ENCODE assay signal across 11 cellular contexts in the genomic region with DNA sequence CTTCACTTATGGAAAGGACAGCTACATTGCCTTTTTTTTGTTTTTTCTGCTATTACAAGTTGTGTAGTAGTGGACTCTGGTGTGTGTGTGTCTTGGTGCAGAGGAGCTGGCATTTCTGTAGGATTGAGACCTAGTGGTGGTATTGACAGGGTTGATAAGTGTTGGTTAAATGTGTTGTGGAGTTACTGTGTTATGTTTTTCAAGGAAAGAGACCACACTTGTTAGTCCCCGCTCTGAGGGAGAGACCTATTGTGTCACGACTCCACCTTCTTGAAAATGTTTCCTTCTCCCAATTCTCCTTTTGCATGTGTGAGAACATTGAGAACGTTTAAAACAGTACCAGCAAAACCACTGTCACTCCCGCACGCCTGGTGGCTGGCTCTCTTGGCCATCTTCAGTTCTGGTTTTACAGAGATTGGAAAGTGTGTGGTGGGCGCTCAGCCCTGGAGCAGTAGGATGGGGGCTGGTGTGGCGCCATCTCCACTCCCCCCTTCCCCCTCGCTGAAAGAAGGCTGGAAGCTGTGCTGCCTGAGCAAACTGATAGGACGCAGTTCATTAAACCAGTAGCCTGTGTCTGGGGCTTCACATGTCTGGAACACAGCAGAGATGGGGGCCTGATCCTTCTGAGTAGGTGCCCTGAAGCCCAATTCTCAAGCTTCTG. TPM values are rescaled to one million over a fixed set of nuclear protein-coding genes. Genes with fewer than 3 reads are reported as not detected.
DNase-seq lines count a peak whose midpoint lies in the region; ATAC-seq and TF ChIP-seq lines count a peak whose summit lies in the region.
"Had no signal": no experiment of that assay in that cellular context is flagged by ENCODE, and none has a peak within 500 bp of the region (broad histone marks: within the 10 kb centered on the region; RNA-seq: fewer than 3 reads in every experiment).

No MANE protein-coding gene starts in this region.

- no peaks in the 10 kb centered on the region for H3K9me2 ChIP-seq in Karpas-422 (replicated peaks; ENCODE audit: insufficient read depth, low read length)

- intact Hi-C loops in CD8-positive, alpha-beta T cell (cut with DNase I, micrococcal nuclease): no loop called here

- H3K27me3 Mint-ChIP-seq in CD8-positive, alpha-beta T cell (ENCODE audit: low read depth): no peaks in the 10 kb centered on the region
- no peaks in the 10 kb centered on the region for H3K27me3 Mint-ChIP-seq in activated naive CD8-positive, alpha-beta T cell treated with anti-CD3 and anti-CD28 coated beads, Interleukin-2, amount 50 U/mL, for 24 hours

- no peak for DNase-seq in CD8-positive, alpha-beta T cell
- DNase-seq in Karpas-422 (no peak), osteoblast (ENCODE audit: insufficient read length, low spot score, missing footprints) (peak; percentile 58), NCI-H2227 (lab: John Stamatoyannopoulos, UW; ENCODE audit: unreplicated experiment) (no peak)
- no peak for DNase-seq in activated naive CD8-positive, alpha-beta T cell treated with anti-CD3 and anti-CD28 coated beads, Interleukin-2, amount 50 U/mL, for 24 hours
- DNase-seq in stimulated activated CD4-positive, alpha-beta T cell treated with anti-CD3 and anti-CD28 coated beads, Interleukin-15, amount 100 ng/mL, for 24 hours: no peak
- no peak for DNase-seq in activated effector memory CD4-positive, alpha-beta T cell treated with Interleukin-2 at 50 U/mL for 16 hours
- DNase-seq: EL, NCI-H226, T1000 had no signal

- peaks cover 83% of the 10 kb centered on the region for H3K4me1 Mint-ChIP-seq in CD8-positive, alpha-beta T cell (ENCODE audit: low read depth)
- H3K4me1 Mint-ChIP-seq in activated naive CD8-positive, alpha-beta T cell treated with anti-CD3 and anti-CD28 coated beads, Interleukin-2, amount 50 U/mL, for 24 hours: peaks cover 84% of the 10 kb centered on the region

- no peak overlapping the region for H3K4me2 ChIP-seq in Karpas-422 (ENCODE audit: low read depth, low read length, poor library complexity, severe bottlenecking)
- H3K4me2 ChIP-seq in osteoblast (ENCODE audit: insufficient read depth, low read length): no peak overlapping the region

- peaks cover 85% of the 10 kb centered on the region for H3K79me2 ChIP-seq in Karpas-422 (ENCODE audit: low read length)
- H3K79me2 ChIP-seq in osteoblast (ENCODE audit: insufficient read depth, low read length): peaks cover 92% of the 10 kb centered on the region

- H3K4me3 Mint-ChIP-seq in CD8-positive, alpha-beta T cell: peak overlapping the region; percentile 92
- peak overlapping the region; percentile 64 for H3K4me3 Mint-ChIP-seq in activated naive CD8-positive, alpha-beta T cell treated with anti-CD3 and anti-CD28 coated beads, Interleukin-2, amount 50 U/mL, for 24 hours

- H3K36me3 ChIP-seq in CD8-positive, alpha-beta T cell (ENCODE audit: insufficient read depth, low read length): no peaks in the 10 kb centered on the region
- H3K36me3 ChIP-seq in Karpas-422 (ENCODE audit: insufficient read depth, low read length): no peaks in the 10 kb centered on the region
- no peaks in the 10 kb centered on the region for H3K36me3 ChIP-seq in osteoblast (ENCODE audit: insufficient read depth, low read length)

- H4K20me1 ChIP-seq in Karpas-422 (ENCODE audit: insufficient read depth, low read depth, low read length) (peaks cover 43% of the 10 kb centered on the region), osteoblast (ENCODE audit: insufficient read depth, low read length) (peaks cover 59% of the 10 kb centered on the region)

- TF ChIP-seq CTCF in CD8-positive, alpha-beta T cell (IDR thresholded peaks at IDR 0.05): no peak
- TF ChIP-seq CTCF in osteoblast (IDR thresholded peaks at IDR 0.05; ENCODE audit: extremely low read depth, low read depth, low read length): no peak

- peak overlapping the region; percentile 77 for H3K4me3 ChIP-seq in CD8-positive, alpha-beta T cell (ENCODE audit: low read depth, low read length)
- H3K4me3 ChIP-seq in Karpas-422 (ENCODE audit: low read length): no peak overlapping the region
- no peak overlapping the region for H3K4me3 ChIP-seq in osteoblast (ENCODE audit: insufficient read depth, low read length)

- no peaks in the 10 kb centered on the region for H3K9me3 Mint-ChIP-seq in CD8-positive, alpha-beta T cell
- no peaks in the 10 kb centered on the region for H3K9me3 Mint-ChIP-seq in activated naive CD8-positive, alpha-beta T cell treated with anti-CD3 and anti-CD28 coated beads, Interleukin-2, amount 50 U/mL, for 24 hours

- no peak for ATAC-seq in CD8-positive, alpha-beta T cell
- ATAC-seq in activated naive CD8-positive, alpha-beta T cell treated with anti-CD3 and anti-CD28 coated beads, Interleukin-2, amount 50 U/mL, for 24 hours: no peak
- no peak for ATAC-seq in HG03520 (IDR thresholded peaks at IDR 0.05; ENCODE audit: unreplicated experiment)

- peaks cover 40% of the 10 kb centered on the region for H3K36me3 Mint-ChIP-seq in CD8-positive, alpha-beta T cell
- H3K36me3 Mint-ChIP-seq in activated naive CD8-positive, alpha-beta T cell treated with anti-CD3 and anti-CD28 coated beads, Interleukin-2, amount 50 U/mL, for 24 hours (ENCODE audit: low read depth): peaks cover 12% of the 10 kb centered on the region

- H2AFZ ChIP-seq in Karpas-422 (ENCODE audit: low read length) (no peak overlapping the region), osteoblast (ENCODE audit: low read length) (no peak overlapping the region)

- no peaks in the 10 kb centered on the region for H3K27me3 ChIP-seq in CD8-positive, alpha-beta T cell (ENCODE audit: insufficient read depth, low read length)
- H3K27me3 ChIP-seq in Karpas-422 (ENCODE audit: low read length): no peaks in the 10 kb centered on the region
- H3K27me3 ChIP-seq in osteoblast (ENCODE audit: insufficient read depth, low read length): no peaks in the 10 kb centered on the region

- POLR2A ChIA-PET in CD8-positive, alpha-beta T cell (lab: Charles Lee): interaction anchor here (0.7 to 1.7 kb wide), 4 partner anchors 14 to 155 kb away, joined by 3 to 6 read pairs (median 4); no protein-coding TSS in a partner anchor

- peak overlapping the region; percentile 94 for H3K27ac Mint-ChIP-seq in CD8-positive, alpha-beta T cell
- peak overlapping the region; percentile 77 for H3K27ac Mint-ChIP-seq in activated naive CD8-positive, alpha-beta T cell treated with anti-CD3 and anti-CD28 coated beads, Interleukin-2, amount 50 U/mL, for 24 hours

- CTCF ChIA-PET in CD8-positive, alpha-beta T cell (lab: Charles Lee): interaction anchor here (0.9 to 1.7 kb wide), 5 partner anchors 12 to 132 kb away, joined by 3 to 5 read pairs (median 4); no protein-coding TSS in a partner anchor

- H3K27ac ChIP-seq in CD8-positive, alpha-beta T cell (ENCODE audit: low read depth, low read length): no peak overlapping the region
- H3K27ac ChIP-seq in Karpas-422 (ENCODE audit: low read length) (peak overlapping the region; percentile 32), osteoblast (ENCODE audit: low read depth, low read length) (no peak overlapping the region)

- H3K9me3 ChIP-seq in CD8-positive, alpha-beta T cell (ENCODE audit: low read length): no peaks in the 10 kb centered on the region
- H3K9me3 ChIP-seq in Karpas-422 (ENCODE audit: low read length): no peaks in the 10 kb centered on the region
- no peaks in the 10 kb centered on the region for H3K9me3 ChIP-seq in osteoblast (ENCODE audit: low read depth, low read length)

- peaks cover 76% of the 10 kb centered on the region for H3K4me1 ChIP-seq in CD8-positive, alpha-beta T cell (ENCODE audit: insufficient read depth, low read length)
- H3K4me1 ChIP-seq in Karpas-422 (ENCODE audit: low read length) (peaks cover 89% of the 10 kb centered on the region), osteoblast (ENCODE audit: insufficient read depth, low read length) (peaks cover 8% of the 10 kb centered on the region)

- no peak overlapping the region; the same call in 1 of the 2 replicates for H3K9ac ChIP-seq in Karpas-422 (ENCODE audit: low read length)

RNA-seq across cellular contexts. Expression of gene KLF13, which starts 5.5 kb away (rescaled TPM):
- 100 to 1,000 TPM; 359 to 364 TPM for total RNA-seq in CD8-positive, alpha-beta T cell
- total RNA-seq in Karpas-422 (2014; rRNA removed; shearing (Covaris generic); ENCODE audit: low replicate concordance): 32.9 and 38.8 TPM in 2 replicates
- total RNA-seq in osteoblast: 53.3 and 58.6 TPM in 2 replicates
